ENCODE assay signal across 12 cellular contexts in genomic region chr17:41736983-41737679, GRCh38. TPM values are rescaled to one million over a fixed set of nuclear protein-coding genes. Genes with fewer than 3 reads are reported as not detected.
"Had no signal": no experiment of that assay in that cellular context is flagged by ENCODE, and none has a peak within 500 bp of the region (broad histone marks: within the 10 kb centered on the region; RNA-seq: fewer than 3 reads in every experiment).

No MANE protein-coding gene starts in this region.

- DNase-seq: esophagus squamous epithelium had no signal

- H3K27ac ChIP-seq: adrenal gland, colonic mucosa, esophagus squamous epithelium, tibial nerve had no signal

- H3K4me2 ChIP-seq: smooth muscle cell had no signal

- H3K4me3 Mint-ChIP-seq: WTC11 had no signal

- H3K36me3 ChIP-seq: adrenal gland, colonic mucosa, esophagus squamous epithelium, tibial nerve had no signal

- H3K9me3 Mint-ChIP-seq: naive thymus-derived CD4-positive, alpha-beta T cell; WTC11 had no signal

- H3K27ac Mint-ChIP-seq: WTC11 had no signal

- H3K9me3 ChIP-seq: adrenal gland, colonic mucosa, esophagus squamous epithelium, tibial nerve had no signal

- H3K4me3 ChIP-seq: adrenal gland, colonic mucosa, esophagus squamous epithelium, smooth muscle cell, tibial nerve had no signal

- H3K36me3 Mint-ChIP-seq: WTC11 had no signal

RNA-seq across cellular contexts. Expression of gene HAP1, which starts 2.7 kb away (rescaled TPM):
- total RNA-seq: mononuclear cell, right cardiac atrium had no signal

RNA-seq across cellular contexts. Expression of gene GAST, which starts 25.0 kb away (rescaled TPM):
- total RNA-seq: adrenal gland; cardiac septum; colonic mucosa; esophagus squamous epithelium; lung microvascular endothelial cell; mononuclear cell; naive thymus-derived CD4-positive, alpha-beta T cell; posterior vena cava; right cardiac atrium; smooth muscle cell; tibial nerve; WTC11 had no signal
